Comparison of ENCODE assay signal across 12 cellular contexts in genomic region chr10:73850863-73851461, GRCh38. TPM values are rescaled to one million over a fixed set of nuclear protein-coding genes. Genes with fewer than 3 reads are reported as not detected.
A peak's percentile ranks its signal among the peaks of the same experiment; 100 is the strongest.
DNase-seq lines count a peak whose midpoint lies in the region; ATAC-seq and TF ChIP-seq lines count a peak whose summit lies in the region.
"Had no signal": no experiment of that assay in that cellular context is flagged by ENCODE, and none has a peak within 500 bp of the region (broad histone marks: within the 10 kb centered on the region; RNA-seq: fewer than 3 reads in every experiment).

No MANE protein-coding gene starts in this region.

- H3K27me3 ChIP-seq in mesendoderm (ENCODE audit: insufficient read depth, low read length, poor library complexity) (no peaks in the 10 kb centered on the region), tibial artery (no peaks in the 10 kb centered on the region)
- H3K27me3 ChIP-seq: pancreas had no signal

- DNase-seq in HS-5 (ENCODE audit: low read depth), result peak; percentile 51
- peak; percentile 92 for DNase-seq in mesendoderm
- DNase-seq in tibial artery, result peak; percentile 75 to 96
- DNase-seq in GM20000 (ENCODE audit: low spot score), result no peak
- DNase-seq: activated CD8-positive, alpha-beta memory T cell treated with anti-CD3 and anti-CD28 coated beads, Interleukin-2, amount 50 U/mL, for 4 hours; pancreas; SHP77; stimulated activated naive B cell treated with anti-CD40 and anti-IgM and Interleukin-4, amounts not matched to agents 10 μg/mL and 1 μg/mL and 100 μg/mL, for 72 hours had no signal

- peak overlapping the region; percentile 17 for H3K56ac ChIP-seq in mesendoderm (ENCODE audit: low read length)

- peak in 1 of 2 experiments; percentile 27 for TF ChIP-seq CTCF in tibial artery (IDR thresholded peaks at IDR 0.05)
- no peak for TF ChIP-seq CTCF in GM20000 (IDR thresholded peaks at IDR 0.05; ENCODE audit: extremely low read depth, missing control alignments)

- no peaks in the 10 kb centered on the region for H3K79me2 ChIP-seq in mesendoderm (ENCODE audit: control insufficient read depth, insufficient read depth, low read length)

- H3K18ac ChIP-seq in mesendoderm (ENCODE audit: low read length), result peak overlapping the region; percentile 2

- H2AK5ac ChIP-seq in mesendoderm (ENCODE audit: low read length), result no peak overlapping the region

- WGBS in mesendoderm (ENCODE audit: extremely low coverage, insufficient coverage, low lambda C conversion rate), result no CpG with 5 or more reads among the region's 15 CpGs

- peaks cover 3% of the 10 kb centered on the region for H3K79me1 ChIP-seq in mesendoderm (ENCODE audit: low read length)

- H3K27ac ChIP-seq in cingulate gyrus (ENCODE audit: low read depth, low read length), result peak overlapping the region; percentile 79
- peak overlapping the region; percentile 25 for H3K27ac ChIP-seq in mesendoderm (ENCODE audit: low read depth, low read length)
- H3K27ac ChIP-seq in tibial artery, result peak overlapping the region; percentile 86 to 88
- H3K27ac ChIP-seq: pancreas had no signal

- H3K36me3 ChIP-seq in mesendoderm (ENCODE audit: control insufficient read depth, insufficient read depth, low read length), result peaks cover 7% of the 10 kb centered on the region
- H3K36me3 ChIP-seq in tibial artery, result peaks cover 46 to 71% (median 58%) of the 10 kb centered on the region in 3 donors

- H3K4me3 ChIP-seq in mesendoderm (ENCODE audit: low read length), result no peak overlapping the region
- H3K4me3 ChIP-seq in tibial artery, result peak overlapping the region in 1 of 2 donors; percentile 5
- H3K4me3 ChIP-seq: HAP-1, pancreas had no signal

- no peak overlapping the region for H2BK120ac ChIP-seq in mesendoderm (ENCODE audit: low read depth, low read length)

- H4K5ac ChIP-seq in mesendoderm (ENCODE audit: low read length), result no peak overlapping the region

- H3K4me1 ChIP-seq in mesendoderm (ENCODE audit: control insufficient read depth, low read depth, low read length) (peaks cover 6% of the 10 kb centered on the region), tibial artery (peaks cover 0 to 72% (median 54%) of the 10 kb centered on the region in 4 donors)
- H3K4me1 ChIP-seq: HAP-1, pancreas had no signal

- H3K4me2 ChIP-seq in mesendoderm (ENCODE audit: low read length), result no peak overlapping the region

- H3K9me3 ChIP-seq in tibial artery, result no peaks in the 10 kb centered on the region
- H3K9me3 ChIP-seq: HAP-1, pancreas had no signal

- H2BK5ac ChIP-seq in mesendoderm (ENCODE audit: low read length), result no peak overlapping the region

- H2BK15ac ChIP-seq in mesendoderm (replicated peaks; ENCODE audit: low read depth), result no peak overlapping the region

- intact Hi-C loops in tibial artery (cut with DNase I; ENCODE audit: low total_unique reads), result loop anchor here (2.0 kb wide), 1 partner anchor 22 kb away; no protein-coding TSS in a partner anchor

- peak overlapping the region; percentile 2 for H3K9ac ChIP-seq in mesendoderm (ENCODE audit: low read length)

- no peak overlapping the region for H3K23ac ChIP-seq in mesendoderm (ENCODE audit: low read length)

- no peak overlapping the region for H4K8ac ChIP-seq in mesendoderm (ENCODE audit: low read depth, low read length)

- ATAC-seq in GM21390 (IDR thresholded peaks at IDR 0.05; ENCODE audit: unreplicated experiment) (no peak), HG03280 (IDR thresholded peaks at IDR 0.05; ENCODE audit: unreplicated experiment) (no peak)
- ATAC-seq: stimulated activated naive B cell treated with anti-CD40 and anti-IgM and Interleukin-4, amounts not matched to agents 10 μg/mL and 1 μg/mL and 100 μg/mL, for 72 hours had no signal

- H3K4ac ChIP-seq in mesendoderm (ENCODE audit: low read depth, low read length), result no peak overlapping the region

RNA-seq across cellular contexts. Expression of gene CAMK2G, which starts 23.4 kb away (rescaled TPM):
- polyA plus RNA-seq in mesendoderm (2013, experiment 1 of 2), result 13.0 TPM
- 13.1 TPM for polyA plus RNA-seq in mesendoderm (2013, experiment 2 of 2)

RNA-seq across cellular contexts. Expression of gene NDST2, which starts 39.6 kb away (rescaled TPM):
- polyA plus RNA-seq in mesendoderm (2013, experiment 1 of 2), result 7.4 TPM
- 8.0 TPM for polyA plus RNA-seq in mesendoderm (2013, experiment 2 of 2)

RNA-seq across cellular contexts. Expression of gene PLAU, which starts 60.0 kb away (rescaled TPM):
- 15.7 TPM for polyA plus RNA-seq in mesendoderm (2013, experiment 1 of 2)
- polyA plus RNA-seq in mesendoderm (2013, experiment 2 of 2), result 15.6 TPM

Comparison
In these comparisons a context has a peak if more than half of its experiments do, and no peak if none do; other contexts are left out.
1. H3K27ac ChIP-seq: peak in every context shown above with its lines; median percentile 87 in tibial artery; 79 in cingulate gyrus; 25 in mesendoderm.